Comparison of ENCODE assay signal across 19 cellular contexts in the genomic region with DNA sequence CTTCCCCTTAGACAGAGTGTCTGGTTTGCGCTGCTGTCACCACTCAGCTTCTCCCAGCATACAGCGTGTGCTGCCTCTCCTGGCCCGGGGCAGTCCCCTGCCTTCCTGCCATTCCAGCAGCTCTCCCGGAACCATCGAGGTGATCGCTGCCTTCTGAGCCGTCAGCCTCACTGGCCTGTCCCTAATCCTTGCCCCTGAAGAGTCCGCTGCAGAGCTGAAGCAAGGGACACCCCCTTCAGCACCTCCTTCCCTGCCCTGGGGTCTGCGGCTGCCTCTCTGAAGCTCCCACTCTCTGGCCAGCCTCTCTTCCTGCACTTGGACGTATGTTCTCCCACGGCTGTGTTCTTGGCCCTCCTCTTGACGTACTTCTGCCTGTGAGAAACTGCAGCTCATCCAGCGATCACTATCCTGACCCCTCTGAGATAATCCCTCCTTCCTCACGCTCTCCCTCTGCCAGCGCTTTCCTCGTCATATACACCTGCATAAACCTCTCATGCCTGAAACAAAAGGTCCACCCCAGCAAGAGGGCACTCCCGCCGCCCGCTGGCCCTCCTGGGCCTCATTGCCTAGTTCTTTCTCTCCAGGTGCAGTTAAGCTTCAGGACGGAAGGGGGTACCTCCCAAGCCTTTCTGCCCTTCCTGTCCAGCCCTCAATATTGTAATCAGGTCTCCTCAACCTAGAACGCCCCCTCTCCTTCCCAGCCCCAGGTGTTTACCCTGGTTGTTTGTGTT.
DNase-seq lines count a peak whose midpoint lies in the region; ATAC-seq, FAIRE-seq and TF ChIP-seq lines count a peak whose summit lies in the region.
"Had no signal": no experiment of that assay in that cellular context is flagged by ENCODE, and none has a peak within 500 bp of the region (broad histone marks: within the 10 kb centered on the region; RNA-seq: fewer than 3 reads in every experiment).

No MANE protein-coding gene starts in this region.

- H3K9ac ChIP-seq in neural progenitor cell: no peak overlapping the region
- H3K9ac ChIP-seq: SK-N-SH had no signal

- H4K20me1 ChIP-seq in neural progenitor cell (ENCODE audit: low read depth): peaks cover 14% of the 10 kb centered on the region

- H3K4me3 ChIP-seq in H7 (ENCODE audit: insufficient read depth, low read depth, low read length) (no peak overlapping the region), neural progenitor cell (no peak overlapping the region), small intestine (ENCODE audit: low read depth in 1 of 2, low read length in 2 of 2) (no peak overlapping the region)
- H3K4me3 ChIP-seq: left lung, uterus had no signal

- peak overlapping the region; percentile 11 for H3K27ac Mint-ChIP-seq in activated CD4-positive, alpha-beta T cell treated with anti-CD3 and anti-CD28 coated beads for 36 hours
- peak overlapping the region; percentile 54 for H3K27ac Mint-ChIP-seq in activated CD8-positive, alpha-beta T cell treated with anti-CD3 and anti-CD28 coated beads, Interleukin-2, amount 10 ng/mL, durations not matched to agents 7 days and 5 days
- peak overlapping the region; percentile 64 for H3K27ac Mint-ChIP-seq in neural progenitor cell
- H3K27ac Mint-ChIP-seq: progenitor cell of endocrine pancreas had no signal

- H3K4me1 ChIP-seq in neural progenitor cell: peaks cover 17% of the 10 kb centered on the region
- peaks cover 0 to 3% of the 10 kb centered on the region in 2 donors for H3K4me1 ChIP-seq in small intestine (ENCODE audit: control insufficient read depth in 2 of 2, insufficient read depth in 1 of 2, low read depth in 1 of 2, low read length in 1 of 2)
- H3K4me1 ChIP-seq in foreskin keratinocyte: no peaks in the 10 kb centered on the region
- H3K4me1 ChIP-seq: Caco-2 had no signal

- no peak overlapping the region for H3K4me2 ChIP-seq in neural progenitor cell
- H3K4me2 ChIP-seq: SK-N-SH had no signal

- peaks cover 18% of the 10 kb centered on the region for H3K36me3 Mint-ChIP-seq in activated CD4-positive, alpha-beta T cell treated with anti-CD3 and anti-CD28 coated beads for 36 hours (ENCODE audit: low read depth)
- H3K36me3 Mint-ChIP-seq in activated CD8-positive, alpha-beta T cell treated with anti-CD3 and anti-CD28 coated beads, Interleukin-2, amount 10 ng/mL, durations not matched to agents 7 days and 5 days (ENCODE audit: low read depth): peaks cover 46% of the 10 kb centered on the region
- no peaks in the 10 kb centered on the region for H3K36me3 Mint-ChIP-seq in neural progenitor cell

- H3K4me3 Mint-ChIP-seq in activated CD4-positive, alpha-beta T cell treated with anti-CD3 and anti-CD28 coated beads for 36 hours: no peak overlapping the region
- no peak overlapping the region for H3K4me3 Mint-ChIP-seq in activated CD8-positive, alpha-beta T cell treated with anti-CD3 and anti-CD28 coated beads, Interleukin-2, amount 10 ng/mL, durations not matched to agents 7 days and 5 days
- H3K4me3 Mint-ChIP-seq in neural progenitor cell: no peak overlapping the region

- peaks cover 13% of the 10 kb centered on the region for H3F3A ChIP-seq in neural progenitor cell (ENCODE audit: low read depth)

- H3K79me2 ChIP-seq in neural progenitor cell (ENCODE audit: low read depth): no peaks in the 10 kb centered on the region

- no peaks in the 10 kb centered on the region; the same call in 1 of the 2 replicates for H3K36me3 ChIP-seq in H7 (replicated peaks; ENCODE audit: control insufficient read depth, insufficient read depth, low read length)
- H3K36me3 ChIP-seq in neural progenitor cell: no peaks in the 10 kb centered on the region
- H3K36me3 ChIP-seq in small intestine (ENCODE audit: control insufficient read depth in 2 of 2, insufficient read depth in 2 of 2, low read length in 2 of 2): peaks cover 0 to 3% of the 10 kb centered on the region in 2 donors
- H3K36me3 ChIP-seq: uterus had no signal

- H3K27me3 Mint-ChIP-seq in activated CD4-positive, alpha-beta T cell treated with anti-CD3 and anti-CD28 coated beads for 36 hours: no peaks in the 10 kb centered on the region
- H3K27me3 Mint-ChIP-seq in activated CD8-positive, alpha-beta T cell treated with anti-CD3 and anti-CD28 coated beads, Interleukin-2, amount 10 ng/mL, durations not matched to agents 7 days and 5 days (ENCODE audit: low read depth): no peaks in the 10 kb centered on the region
- no peaks in the 10 kb centered on the region for H3K27me3 Mint-ChIP-seq in neural progenitor cell (ENCODE audit: insufficient read depth, low read depth)
- H3K27me3 Mint-ChIP-seq: progenitor cell of endocrine pancreas had no signal

- intact Hi-C loops in activated CD4-positive, alpha-beta T cell treated with anti-CD3 and anti-CD28 coated beads for 36 hours (cut with DNase I, micrococcal nuclease): no loop called here

- no peak for DNase-seq in activated CD4-positive, alpha-beta T cell treated with anti-CD3 and anti-CD28 coated beads for 36 hours
- no peak for DNase-seq in activated CD4-positive, alpha-beta T cell treated with anti-CD3 and anti-CD28 coated beads for 1 hour
- DNase-seq in H7 (peak; percentile 76), neural progenitor cell (ENCODE audit: low spot score) (no peak), small intestine (no peak), cortex of kidney (lab: John Stamatoyannopoulos, UW) (no peak), foreskin keratinocyte (no peak)
- DNase-seq in activated CD8-positive, alpha-beta T cell treated with anti-CD3 and anti-CD28 coated beads, Interleukin-2, amount 10 ng/mL, durations not matched to agents 7 days and 5 days: no peak
- DNase-seq: Caco-2; GDM1; HCEC 1CT; MV-4-11; NCI-H226; SK-N-SH; stimulated activated CD4-positive, alpha-beta T cell treated with anti-CD3 and anti-CD28 coated beads, Interleukin-12 subunit alpha, Interleukin-12 subunit beta, amount 100 ng/mL, for 4 hours; stimulated activated naive CD4-positive, alpha-beta T cell treated with Interleukin-2 at 50 U/mL for 16 hours; uterus had no signal

- no peaks in the 10 kb centered on the region for H3K9me3 Mint-ChIP-seq in activated CD4-positive, alpha-beta T cell treated with anti-CD3 and anti-CD28 coated beads for 36 hours (ENCODE audit: low read depth)
- H3K9me3 Mint-ChIP-seq in activated CD8-positive, alpha-beta T cell treated with anti-CD3 and anti-CD28 coated beads, Interleukin-2, amount 10 ng/mL, durations not matched to agents 7 days and 5 days (ENCODE audit: insufficient read depth): no peaks in the 10 kb centered on the region
- H3K9me3 Mint-ChIP-seq in neural progenitor cell: no peaks in the 10 kb centered on the region

- FAIRE-seq in small intestine (lab: Jason Lieb, UNC): no peak

- TF ChIP-seq CTCF in neural progenitor cell (IDR thresholded peaks at IDR 0.05) (no peak), foreskin keratinocyte (conservative IDR thresholded peaks at IDR 0.05) (no peak)

- H3K27ac ChIP-seq in neural progenitor cell (no peak overlapping the region), small intestine (ENCODE audit: low read depth in 1 of 2, low read length in 1 of 2) (no peak overlapping the region), foreskin keratinocyte (no peak overlapping the region)
- H3K27ac ChIP-seq: left lung, uterus had no signal

- POLR2A ChIA-PET in activated CD4-positive, alpha-beta T cell treated with anti-CD3 and anti-CD28 coated beads for 36 hours (lab: Charles Lee): no interaction called here
- POLR2A ChIA-PET in activated CD8-positive, alpha-beta T cell treated with anti-CD3 and anti-CD28 coated beads, Interleukin-2, amount 10 ng/mL, durations not matched to agents 7 days and 5 days (lab: Charles Lee): interaction anchor here (1.0 kb wide), 1 partner anchor 10 kb away, joined by 3 read pairs; no protein-coding TSS in a partner anchor

- H3K9me3 ChIP-seq in neural progenitor cell (ENCODE audit: low read depth) (no peaks in the 10 kb centered on the region), small intestine (ENCODE audit: control insufficient read depth, low read depth) (no peaks in the 10 kb centered on the region)
- H3K9me3 ChIP-seq: Caco-2, left lung, SK-N-SH, uterus had no signal

- CTCF ChIA-PET in activated CD4-positive, alpha-beta T cell treated with anti-CD3 and anti-CD28 coated beads for 36 hours (lab: Charles Lee): interaction anchor here (0.9 kb wide), 1 partner anchor 13 kb away, joined by 5 read pairs; no protein-coding TSS in a partner anchor
- CTCF ChIA-PET in activated CD8-positive, alpha-beta T cell treated with anti-CD3 and anti-CD28 coated beads, Interleukin-2, amount 10 ng/mL, durations not matched to agents 7 days and 5 days (lab: Charles Lee): no interaction called here

- peaks cover 70% of the 10 kb centered on the region for H3K4me1 Mint-ChIP-seq in activated CD4-positive, alpha-beta T cell treated with anti-CD3 and anti-CD28 coated beads for 36 hours
- H3K4me1 Mint-ChIP-seq in activated CD8-positive, alpha-beta T cell treated with anti-CD3 and anti-CD28 coated beads, Interleukin-2, amount 10 ng/mL, durations not matched to agents 7 days and 5 days (ENCODE audit: low read depth): peaks cover 66% of the 10 kb centered on the region
- peaks cover 29% of the 10 kb centered on the region for H3K4me1 Mint-ChIP-seq in neural progenitor cell

- no peaks in the 10 kb centered on the region for H3K27me3 ChIP-seq in H7 (ENCODE audit: control insufficient read depth, insufficient read depth, low read length)
- no peaks in the 10 kb centered on the region for H3K27me3 ChIP-seq in neural progenitor cell
- no peaks in the 10 kb centered on the region for H3K27me3 ChIP-seq in small intestine (ENCODE audit: control insufficient read depth in 2 of 2, insufficient read depth in 2 of 2, low read length in 2 of 2)
- H3K27me3 ChIP-seq in foreskin keratinocyte: no peaks in the 10 kb centered on the region
- H3K27me3 ChIP-seq: left lung, uterus had no signal

- 91 to 97% (median 92%) methylated on average over 21 of the region's 21 CpGs for WGBS in small intestine, 3 donors

- H2AFZ ChIP-seq in neural progenitor cell (replicated peaks): no peak overlapping the region

- no peak for ATAC-seq in activated CD4-positive, alpha-beta T cell treated with anti-CD3 and anti-CD28 coated beads for 36 hours
- no peak for ATAC-seq in activated CD8-positive, alpha-beta T cell treated with anti-CD3 and anti-CD28 coated beads, Interleukin-2, amount 10 ng/mL, durations not matched to agents 7 days and 5 days
- no peak for ATAC-seq in foreskin keratinocyte
- ATAC-seq: left lung had no signal

Comparison
In these comparisons a context has a peak if more than half of its experiments do, and no peak if none do; other contexts are left out.
1. H3K27ac Mint-ChIP-seq: peak in every context shown above with its lines; median percentile 64 in neural progenitor cell; 54 in activated CD8-positive, alpha-beta T cell treated with anti-CD3 and anti-CD28 coated beads, Interleukin-2, amount 10 ng/mL, durations not matched to agents 7 days and 5 days; 11 in activated CD4-positive, alpha-beta T cell treated with anti-CD3 and anti-CD28 coated beads for 36 hours.